In genomic region chr9:127555830-127556820, GRCh38 we compare ENCODE assay signal across 8 cellular contexts. TPM values are rescaled to one million over a fixed set of nuclear protein-coding genes. Genes with fewer than 3 reads are reported as not detected.
A peak's percentile ranks its signal among the peaks of the same experiment; 100 is the strongest.
DNase-seq lines count a peak whose midpoint lies in the region; ATAC-seq and TF ChIP-seq lines count a peak whose summit lies in the region.

No MANE protein-coding gene starts in this region.

- no peaks in the 10 kb centered on the region for H3K36me3 Mint-ChIP-seq in activated T-cell treated with anti-CD3 and anti-CD28 coated beads, Interleukin-2, amount 50 U/mL, for 24 hours (ENCODE audit: low read depth)

- H3K9ac ChIP-seq in parathyroid adenoma: no peak overlapping the region

- no peaks in the 10 kb centered on the region for H3K9me3 Mint-ChIP-seq in activated T-cell treated with anti-CD3 and anti-CD28 coated beads, Interleukin-2, amount 50 U/mL, for 24 hours

- H2AFZ ChIP-seq in parathyroid adenoma: no peak overlapping the region

- peak overlapping the region; percentile 18 for H3K4me2 ChIP-seq in parathyroid adenoma (ENCODE audit: low read length)

- H3K4me3 ChIP-seq in fibroblast of the aortic adventitia (ENCODE audit: low read depth, low read length) (no peak overlapping the region), parathyroid adenoma (ENCODE audit: low read depth, low read length) (no peak overlapping the region)

- H3K9me3 ChIP-seq in parathyroid adenoma (ENCODE audit: control insufficient read depth, low read length): no peaks in the 10 kb centered on the region

- ATAC-seq in HG02610 (IDR thresholded peaks at IDR 0.05; ENCODE audit: unreplicated experiment) (no peak), GM18870 (IDR thresholded peaks at IDR 0.05; ENCODE audit: unreplicated experiment) (no peak)

- H3K4me1 ChIP-seq in parathyroid adenoma: peaks cover 39% of the 10 kb centered on the region

- H3K27me3 Mint-ChIP-seq in activated T-cell treated with anti-CD3 and anti-CD28 coated beads, Interleukin-2, amount 50 U/mL, for 24 hours: no peaks in the 10 kb centered on the region

- peaks cover 48% of the 10 kb centered on the region for H3K4me1 Mint-ChIP-seq in activated T-cell treated with anti-CD3 and anti-CD28 coated beads, Interleukin-2, amount 50 U/mL, for 24 hours (ENCODE audit: low read depth)

- DNase-seq in CD1c-positive myeloid dendritic cell (ENCODE audit: extremely low spot score) (peak; percentile 85), NOMO-1 (lab: John Stamatoyannopoulos, UW; ENCODE audit: unreplicated experiment in 2 of 2) (peak; percentile 89 to 91), fibroblast of the aortic adventitia (ENCODE audit: low read depth) (peak; percentile 94), COR-L47 (lab: John Stamatoyannopoulos, UW) (no peak)
- peak; percentile 70 for DNase-seq in activated T-cell treated with anti-CD3 and anti-CD28 coated beads, Interleukin-2, amount 50 U/mL, for 24 hours

- H3K27ac Mint-ChIP-seq in activated T-cell treated with anti-CD3 and anti-CD28 coated beads, Interleukin-2, amount 50 U/mL, for 24 hours: peak overlapping the region; percentile 89

- TF ChIP-seq CTCF in fibroblast of the aortic adventitia (IDR thresholded peaks at IDR 0.05; ENCODE audit: insufficient read depth, low read length) (no peak), parathyroid adenoma (IDR thresholded peaks at IDR 0.05) (no peak)

- H3K27me3 ChIP-seq in parathyroid adenoma (ENCODE audit: control insufficient read depth, insufficient read depth, low read length): no peaks in the 10 kb centered on the region

- peak overlapping the region; percentile 89 for H3K27ac ChIP-seq in parathyroid adenoma

- H3K79me2 ChIP-seq in parathyroid adenoma: peaks cover 33% of the 10 kb centered on the region

- H3K4me3 Mint-ChIP-seq in activated T-cell treated with anti-CD3 and anti-CD28 coated beads, Interleukin-2, amount 50 U/mL, for 24 hours: peak overlapping the region; percentile 35

- no peaks in the 10 kb centered on the region for H3K36me3 ChIP-seq in parathyroid adenoma (ENCODE audit: control insufficient read depth, insufficient read depth, low read length)

RNA-seq across cellular contexts. Expression of gene STXBP1, which starts 56.0 kb away (rescaled TPM):
- 25.5 and 40.6 TPM in 2 replicates for total RNA-seq in fibroblast of the aortic adventitia (ENCODE audit: low replicate concordance)
